Comparison of ENCODE assay signal across 8 cellular contexts in genomic region chr17:63621684-63622570, GRCh38. TPM values are rescaled to one million over a fixed set of nuclear protein-coding genes. Genes with fewer than 3 reads are reported as not detected.
DNase-seq lines count a peak whose midpoint lies in the region; ATAC-seq and TF ChIP-seq lines count a peak whose summit lies in the region.

Gene MAP3K3 (plus strand): TSS chr17:63622417. CDS start chr17:63622760, 343 bp downstream.

- peaks cover 3% of the 10 kb centered on the region for H3F3A ChIP-seq in SK-N-SH (replicated peaks; ENCODE audit: insufficient read depth)

- TF ChIP-seq EP300 in SK-N-SH (IDR thresholded peaks at IDR 0.05; ENCODE audit: borderline replicate concordance in 1 of 2, low read depth in 1 of 2, low read length in 1 of 2), result peak in 1 of 2 experiments; percentile 29; a peak in 2 of 4 replicates
- no peak for TF ChIP-seq EP300 in gastroesophageal sphincter (IDR thresholded peaks at IDR 0.05)

- H3K9me3 ChIP-seq in SK-N-SH, result no peaks in the 10 kb centered on the region
- no peaks in the 10 kb centered on the region for H3K9me3 ChIP-seq in gastroesophageal sphincter
- no peaks in the 10 kb centered on the region for H3K9me3 ChIP-seq in neutrophil

- TF ChIP-seq RAD21 in SK-N-SH (IDR thresholded peaks at IDR 0.05; ENCODE audit: low read length), result 0 out of 2 replicates have a peak, but pooled peaks have one; percentile 2

- H3K4me1 ChIP-seq in SK-N-SH (ENCODE audit: control insufficient read depth in 1 of 2, insufficient read depth in 2 of 2, low read depth in 1 of 2, low read length in 1 of 2) (peaks cover 13 to 14% of the 10 kb centered on the region in 2 experiments; a peak in 2 of 4 replicates), gastroesophageal sphincter (peaks cover 12 to 45% (median 21%) of the 10 kb centered on the region in 3 donors), neutrophil (ENCODE audit: control insufficient read depth in 1 of 2, insufficient read depth in 1 of 2, low read depth in 1 of 2, low read length in 1 of 2) (peaks cover 39 to 44% of the 10 kb centered on the region in 2 experiments)

- H4K20me1 ChIP-seq in SK-N-SH (ENCODE audit: insufficient read depth), result peaks cover 31% of the 10 kb centered on the region

- POLR2A ChIA-PET in SK-N-SH (lab: Yijun Ruan, JAX), result interaction anchor here (0.6 to 2.2 kb wide), 25 partner anchors 10 to 504 kb away, joined by 3 to 16 read pairs (median 5); partner anchors contain the start of genes CCDC47, CYB561, DDX42 and LIMD2

- TF ChIP-seq POLR2A in gastroesophageal sphincter (IDR thresholded peaks at IDR 0.05), result peak; percentile 87 to 88

- H3K27ac ChIP-seq in SK-N-SH (ENCODE audit: low read depth in 2 of 2, low read length in 1 of 2) (peak within 1 kb of the TSS; percentile 42 to 88; a peak in 3 of 4 replicates), gastroesophageal sphincter (peak within 1 kb of the TSS; percentile 72 to 99 (median 93)), neutrophil (peak within 1 kb of the TSS; percentile 91), substantia nigra (ENCODE audit: low read depth, low read length, poor library complexity, severe bottlenecking) (peak within 1 kb of the TSS; percentile 83)

- peak within 1 kb of the TSS; percentile 97 for H3K4me2 ChIP-seq in SK-N-SH

- under 1% methylated on average over 55 of the region's 75 CpGs for WGBS in SK-N-SH (ENCODE audit: low lambda C conversion rate)
- WGBS in gastroesophageal sphincter (ENCODE audit: low coverage in 1 of 2), 2 donors, result 0% methylated on average over 13 of the region's 75 CpGs; no CpG with 5 or more reads in 1 of the 2 donors

- DNase-seq in NCI-H1048 (lab: John Stamatoyannopoulos, UW) (peak; percentile 99), SK-N-SH (peak; percentile 99), substantia nigra (lab: John Stamatoyannopoulos, UW) (peak; percentile 92 to 100 (median 99))
- DNase-seq in activated naive CD4-positive, alpha-beta T cell treated with anti-CD3 and anti-CD28 coated beads, Interleukin-2, amount 50 U/mL, for 16 hours, result peak; percentile 96

- H3K27me3 ChIP-seq in SK-N-SH (ENCODE audit: insufficient read depth), result no peaks in the 10 kb centered on the region
- H3K27me3 ChIP-seq in gastroesophageal sphincter, result no peaks in the 10 kb centered on the region
- peaks cover 20% of the 10 kb centered on the region for H3K27me3 ChIP-seq in neutrophil

- peak; percentile 88 for ATAC-seq in HG02571 (IDR thresholded peaks at IDR 0.05; ENCODE audit: unreplicated experiment)
- peak; percentile 96 for ATAC-seq in gastroesophageal sphincter

- CTCF ChIA-PET in SK-N-SH (lab: Yijun Ruan, JAX), result interaction anchor here (0.7 to 29.2 kb wide), 16 partner anchors 10 to 219 kb away, joined by 3 to 827 read pairs (median 4); partner anchors contain the start of genes DCAF7 and LIMD2

- no peaks in the 10 kb centered on the region for H3K36me3 ChIP-seq in SK-N-SH (replicated peaks in 1 of 2; ENCODE audit: control insufficient read depth in 1 of 2, insufficient read depth in 2 of 2, low read length in 1 of 2)
- no peaks in the 10 kb centered on the region for H3K36me3 ChIP-seq in gastroesophageal sphincter
- H3K36me3 ChIP-seq in neutrophil, result no peaks in the 10 kb centered on the region

- no peaks in the 10 kb centered on the region for H3K9me2 ChIP-seq in SK-N-SH

- peak within 1 kb of the TSS; percentile 80 for H2AFZ ChIP-seq in SK-N-SH (ENCODE audit: low read depth)

- H3K4me3 ChIP-seq in GM08714 (ENCODE audit: low read length), result peak within 1 kb of the TSS; percentile 86
- peak within 1 kb of the TSS; percentile 79 to 87 for H3K4me3 ChIP-seq in SK-N-SH (ENCODE audit: low read depth in 2 of 2, low read length in 1 of 2)
- peak within 1 kb of the TSS; percentile 86 to 89 for H3K4me3 ChIP-seq in gastroesophageal sphincter
- H3K4me3 ChIP-seq in neutrophil (ENCODE audit: low read depth in 1 of 2, low read length in 1 of 2), result peak within 1 kb of the TSS; percentile 77 to 85

- TF ChIP-seq CTCF in SK-N-SH (IDR thresholded peaks at IDR 0.05) (no peak; the same call in 1 of the 2 replicates), gastroesophageal sphincter (IDR thresholded peaks at IDR 0.05) (peak in 3 of 4 experiments; percentile 4 to 34 (median 22)), neutrophil (IDR thresholded peaks at IDR 0.05) (peak; percentile 48)

- H3K9ac ChIP-seq in SK-N-SH, result peak within 1 kb of the TSS; percentile 74

- peaks cover 40% of the 10 kb centered on the region for H3K79me2 ChIP-seq in SK-N-SH (ENCODE audit: insufficient read depth)

TF ChIP-seq in SK-N-SH, 30 proteins besides CTCF, POLR2A, EP300 and RAD21 (continues in another document):
- TF ChIP-seq ELF1 (IDR thresholded peaks at IDR 0.05), result 0 out of 2 replicates have a peak, but pooled peaks have one; percentile 15
- TF ChIP-seq NFIC (IDR thresholded peaks at IDR 0.05; ENCODE audit: borderline replicate concordance), result peak; percentile 48; the same call in 1 of the 2 replicates
- TF ChIP-seq SIN3A (IDR thresholded peaks at IDR 0.05; ENCODE audit: borderline replicate concordance, low read depth, low read length), result no peak; the same call in 1 of the 2 replicates
- TF ChIP-seq GATA2 (CRISPR knock-in tag; IDR thresholded peaks at IDR 0.05), result no peak
- no peak for TF ChIP-seq USF2 (IDR thresholded peaks at IDR 0.05; ENCODE audit: borderline replicate concordance, low read depth, low read length)
- peak; percentile 86 for TF ChIP-seq TAF1 (IDR thresholded peaks at IDR 0.05; ENCODE audit: borderline replicate concordance, low read depth, low read length)
- TF ChIP-seq MAX (IDR thresholded peaks at IDR 0.05; ENCODE audit: low read depth), result peak; percentile 5
- peak; percentile 86 for TF ChIP-seq RFX5 (IDR thresholded peaks at IDR 0.05; ENCODE audit: low read length)
- TF ChIP-seq CHD2 (IDR thresholded peaks at IDR 0.05; ENCODE audit: low read length, partially characterized antibody), result peak; percentile 95
- 0 out of 2 replicates have a peak, but pooled peaks have one; percentile 7 for TF ChIP-seq TEAD4 (IDR thresholded peaks at IDR 0.05; ENCODE audit: borderline replicate concordance, insufficient read depth)
- TF ChIP-seq FOSL2 (IDR thresholded peaks at IDR 0.05; ENCODE audit: borderline replicate concordance, low read depth), result no peak; the same call in 1 of the 2 replicates
- TF ChIP-seq IRF3 (IDR thresholded peaks at IDR 0.05; ENCODE audit: low read depth, low read length), result peak; percentile 77
- peak; percentile 15; the same call in 1 of the 2 replicates for TF ChIP-seq RCOR1 (IDR thresholded peaks at IDR 0.05; ENCODE audit: low read length)
- 0 out of 2 replicates have a peak, but pooled peaks have one; percentile 6 for TF ChIP-seq SMC3 (IDR thresholded peaks at IDR 0.05; ENCODE audit: low read depth, low read length)
- TF ChIP-seq TCF12 (IDR thresholded peaks at IDR 0.05), result no peak; the same call in 1 of the 2 replicates
- TF ChIP-seq REST (IDR thresholded peaks at IDR 0.05; ENCODE audit: low read depth, low read length), result 0 out of 2 replicates have a peak, but pooled peaks have one; percentile 16
- no peak for TF ChIP-seq JUND (IDR thresholded peaks at IDR 0.05)
- peak; percentile 78 for TF ChIP-seq NRF1 (IDR thresholded peaks at IDR 0.05; ENCODE audit: low read depth, low read length)

RNA-seq across cellular contexts. Expression of gene MAP3K3, which starts in this region (rescaled TPM):
- polyA plus RNA-seq in SK-N-SH (2012; rRNA removed), result 25.3 and 26.5 TPM in 2 replicates
- polyA plus RNA-seq in SK-N-SH (2012; cell fraction: cytosol; rRNA removed), result 15.0 and 20.6 TPM in 2 replicates
- 50.0 and 60.2 TPM in 2 replicates for polyA plus RNA-seq in SK-N-SH (2012; cell fraction: nucleus; rRNA removed)
- 100 to 1,000 TPM in 1 of 4 donors, 10 to 100 TPM in 3; 64.9 to 108 (median 85.7) TPM for total RNA-seq in gastroesophageal sphincter

Comparison
In these comparisons a context has a peak if more than half of its experiments do, and no peak if none do; other contexts are left out.
1. Peak in every context shown above with its lines: DNase-seq, ATAC-seq, H3K4me3 ChIP-seq and H3K27ac ChIP-seq.